17 cellular contexts compared by ENCODE assay signal in genomic region chr5:38465702-38466443, GRCh38.
DNase-seq lines count a peak whose midpoint lies in the region; ATAC-seq and TF ChIP-seq lines count a peak whose summit lies in the region.
"Had no signal": no experiment of that assay in that cellular context is flagged by ENCODE, and none has a peak within 500 bp of the region (broad histone marks: within the 10 kb centered on the region; RNA-seq: fewer than 3 reads in every experiment).

No MANE protein-coding gene starts in this region.

- peaks cover 25% of the 10 kb centered on the region for H3K27me3 Mint-ChIP-seq in activated naive CD8-positive, alpha-beta T cell treated with anti-CD3 and anti-CD28 coated beads for 36 hours

- no peaks in the 10 kb centered on the region for H3K36me3 Mint-ChIP-seq in activated naive CD8-positive, alpha-beta T cell treated with anti-CD3 and anti-CD28 coated beads for 36 hours

- H3K4me3 ChIP-seq in ACC112 (ENCODE audit: low read depth, low read length) (no peak overlapping the region; the same call in 1 of the 2 replicates), adipocyte (ENCODE audit: low read length) (peak overlapping the region; percentile 2), fibroblast of lung (replicated peaks in 1 of 4; ENCODE audit: control extremely low read depth in 1 of 4, insufficient read depth in 1 of 4, low read depth in 3 of 4, low read length in 4 of 4) (no peak overlapping the region), skeletal muscle satellite cell (ENCODE audit: low read length) (no peak overlapping the region)

- no peak overlapping the region for H3K27ac Mint-ChIP-seq in activated naive CD8-positive, alpha-beta T cell treated with anti-CD3 and anti-CD28 coated beads for 36 hours
- H3K27ac Mint-ChIP-seq: activated CD8-positive, alpha-beta T cell treated with anti-CD3 and anti-CD28 coated beads, Interleukin-2, amount 10 ng/mL, durations not matched to agents 7 days and 5 days had no signal

- peaks cover 72% of the 10 kb centered on the region for H3K4me1 ChIP-seq in ACC112 (ENCODE audit: control insufficient read depth, insufficient read depth, low read length, unreplicated experiment)
- H3K4me1 ChIP-seq in adipocyte (ENCODE audit: control insufficient read depth, insufficient read depth, low read length): peaks cover 74% of the 10 kb centered on the region
- peaks cover 57% of the 10 kb centered on the region for H3K4me1 ChIP-seq in fibroblast of lung (ENCODE audit: control insufficient read depth, extremely low read depth, insufficient read depth, low read length)
- H3K4me1 ChIP-seq in skeletal muscle satellite cell (ENCODE audit: control insufficient read depth, insufficient read depth, low read length): peaks cover 69% of the 10 kb centered on the region

- no peaks in the 10 kb centered on the region for H4K20me1 ChIP-seq in fibroblast of lung (ENCODE audit: control insufficient read depth, extremely low read depth, insufficient read depth, low read length)

- H2AFZ ChIP-seq in ACC112 (ENCODE audit: low read length, unreplicated experiment) (no peak overlapping the region), fibroblast of lung (ENCODE audit: low read length) (no peak overlapping the region)

- peak overlapping the region; percentile 92 for H3K27ac ChIP-seq in ACC112 (ENCODE audit: low read depth, low read length)
- H3K27ac ChIP-seq in fibroblast of lung (ENCODE audit: insufficient read depth, low read length): peak overlapping the region; percentile 92
- H3K27ac ChIP-seq: VCaP had no signal

- DNase-seq in adipocyte (ENCODE audit: low read depth): no peak
- DNase-seq in fibroblast of lung (ENCODE audit: low read depth in 2 of 2): no peak
- DNase-seq in HCEC 1CT: no peak
- no peak for DNase-seq in CD1c-positive myeloid dendritic cell (ENCODE audit: extremely low spot score)
- DNase-seq in activated naive CD8-positive, alpha-beta T cell treated with anti-CD3 and anti-CD28 coated beads for 36 hours: no peak
- DNase-seq: activated CD8-positive, alpha-beta T cell treated with anti-CD3 and anti-CD28 coated beads, Interleukin-2, amount 10 ng/mL, durations not matched to agents 7 days and 5 days; cortex of kidney; GDM1; NCI-H2029; NCI-H526 treated with DMSO at 0.1 percent for 48 hours; PC-3; stimulated activated CD4-positive, alpha-beta T cell treated with anti-CD3 and anti-CD28 coated beads, Interleukin-4, amount 100 ng/mL, for 24 hours had no signal

- no peak for TF ChIP-seq CTCF in fibroblast of lung (conservative IDR thresholded peaks at IDR 0.05 in 1 of 2, IDR thresholded peaks at IDR 0.05 in 1 of 2; ENCODE audit: low read depth in 1 of 2, low read length in 2 of 2)

- H3K9me3 ChIP-seq in adipocyte (ENCODE audit: control insufficient read depth, low read length) (no peaks in the 10 kb centered on the region), fibroblast of lung (ENCODE audit: control insufficient read depth, insufficient read depth, low read depth, low read length) (no peaks in the 10 kb centered on the region), skeletal muscle satellite cell (replicated peaks; ENCODE audit: low read length) (no peaks in the 10 kb centered on the region)

- H3K4me1 Mint-ChIP-seq in activated naive CD8-positive, alpha-beta T cell treated with anti-CD3 and anti-CD28 coated beads for 36 hours: no peaks in the 10 kb centered on the region

- no peaks in the 10 kb centered on the region for H3K9me3 Mint-ChIP-seq in activated naive CD8-positive, alpha-beta T cell treated with anti-CD3 and anti-CD28 coated beads for 36 hours
- H3K9me3 Mint-ChIP-seq: HFFc6 had no signal

- H3K27me3 ChIP-seq in ACC112 (ENCODE audit: insufficient read depth, low read length): no peaks in the 10 kb centered on the region
- H3K27me3 ChIP-seq in adipocyte (replicated peaks; ENCODE audit: control insufficient read depth, insufficient read depth, low read length): no peaks in the 10 kb centered on the region
- H3K27me3 ChIP-seq in fibroblast of lung (ENCODE audit: control insufficient read depth, insufficient read depth, low read length): no peaks in the 10 kb centered on the region
- no peaks in the 10 kb centered on the region for H3K27me3 ChIP-seq in skeletal muscle satellite cell (ENCODE audit: control insufficient read depth, insufficient read depth, low read length)

- no peak overlapping the region for H3K4me3 Mint-ChIP-seq in activated naive CD8-positive, alpha-beta T cell treated with anti-CD3 and anti-CD28 coated beads for 36 hours
- H3K4me3 Mint-ChIP-seq: activated CD8-positive, alpha-beta T cell treated with anti-CD3 and anti-CD28 coated beads, Interleukin-2, amount 10 ng/mL, durations not matched to agents 7 days and 5 days; HFFc6 had no signal

- ATAC-seq in HG02610 (IDR thresholded peaks at IDR 0.05; ENCODE audit: unreplicated experiment): no peak
- ATAC-seq: activated CD8-positive, alpha-beta T cell treated with anti-CD3 and anti-CD28 coated beads, Interleukin-2, amount 10 ng/mL, durations not matched to agents 7 days and 5 days; PC-3 had no signal

- H3K9ac ChIP-seq in adipocyte (ENCODE audit: low read length) (peak overlapping the region; percentile 87), fibroblast of lung (ENCODE audit: insufficient read depth, low read length) (no peak overlapping the region), skeletal muscle satellite cell (ENCODE audit: low read depth, low read length) (peak overlapping the region; percentile 17)

- H3K4me2 ChIP-seq in fibroblast of lung (ENCODE audit: extremely low read depth, insufficient read depth, low read length) (peak overlapping the region; percentile 51), skeletal muscle satellite cell (ENCODE audit: low read length) (peak overlapping the region; percentile 4)

- H3K36me3 ChIP-seq in ACC112 (ENCODE audit: insufficient read depth, low read length) (peaks cover 3% of the 10 kb centered on the region; the same call in 1 of the 2 replicates), adipocyte (ENCODE audit: control insufficient read depth, insufficient read depth, low read length, severe bottlenecking) (peaks cover 2% of the 10 kb centered on the region), fibroblast of lung (ENCODE audit: control insufficient read depth, insufficient read depth, low read length) (no peaks in the 10 kb centered on the region), skeletal muscle satellite cell (ENCODE audit: insufficient read depth, low read length) (no peaks in the 10 kb centered on the region)

- H3K79me2 ChIP-seq in ACC112 (ENCODE audit: control insufficient read depth, insufficient read depth, low read length, unreplicated experiment): no peaks in the 10 kb centered on the region
- no peaks in the 10 kb centered on the region for H3K79me2 ChIP-seq in fibroblast of lung (ENCODE audit: control insufficient read depth, insufficient read depth, low read length)
